ENCODE assay signal across 26 cellular contexts in genomic region chr11:91382946-91383345, GRCh38.
"Had no signal": no experiment of that assay in that cellular context is flagged by ENCODE, and none has a peak within 500 bp of the region (broad histone marks: within the 10 kb centered on the region; RNA-seq: fewer than 3 reads in every experiment).

No MANE protein-coding gene starts in this region.

- FAIRE-seq: endothelial cell of umbilical vein, islet of Langerhans, keratinocyte had no signal

- H3K4me1 ChIP-seq: colonic mucosa, esophagus squamous epithelium, gastrocnemius medialis, heart right ventricle, left lung, lower lobe of right lung had no signal

- H3K9me3 ChIP-seq: colonic mucosa, esophagus squamous epithelium, gastrocnemius medialis, heart right ventricle, left lung, lower lobe of right lung, mucosa of descending colon had no signal

- H3K27me3 ChIP-seq: colonic mucosa, dorsolateral prefrontal cortex, esophagus squamous epithelium, gastrocnemius medialis, heart right ventricle, left lung had no signal

- H3K36me3 ChIP-seq: colonic mucosa, esophagus squamous epithelium, gastrocnemius medialis, heart right ventricle, left lung, lower lobe of right lung had no signal

- H3K27ac ChIP-seq: colonic mucosa, dorsolateral prefrontal cortex, epithelial cell of prostate, esophagus squamous epithelium, gastrocnemius medialis, heart right ventricle, left lung, lower lobe of right lung had no signal

- DNase-seq: colonic mucosa; dermis blood vessel endothelial cell; dorsolateral prefrontal cortex; effector CD4-positive, alpha-beta T cell; effector memory CD4-positive, alpha-beta T cell; erythroblast; esophagus squamous epithelium; foreskin fibroblast; foreskin melanocyte; gastrocnemius medialis; glutamatergic neuron; head of caudate nucleus; heart right ventricle; hippocampal formation; left cardiac atrium; left lung; left ventricle myocardium superior; lower lobe of right lung; mesenchymal stem cell; mucosa of descending colon; naive B cell had no signal

- ATAC-seq: esophagus mucosa, gastrocnemius medialis, heart right ventricle, left cardiac atrium, left lung, left ventricle myocardium superior, lower lobe of right lung, mucosa of descending colon had no signal

- H3K4me3 ChIP-seq: colonic mucosa, dorsolateral prefrontal cortex, esophagus squamous epithelium, gastrocnemius medialis, heart right ventricle, left lung, lower lobe of right lung, mucosa of descending colon had no signal
